16 cellular contexts compared by ENCODE assay signal in the genomic region with DNA sequence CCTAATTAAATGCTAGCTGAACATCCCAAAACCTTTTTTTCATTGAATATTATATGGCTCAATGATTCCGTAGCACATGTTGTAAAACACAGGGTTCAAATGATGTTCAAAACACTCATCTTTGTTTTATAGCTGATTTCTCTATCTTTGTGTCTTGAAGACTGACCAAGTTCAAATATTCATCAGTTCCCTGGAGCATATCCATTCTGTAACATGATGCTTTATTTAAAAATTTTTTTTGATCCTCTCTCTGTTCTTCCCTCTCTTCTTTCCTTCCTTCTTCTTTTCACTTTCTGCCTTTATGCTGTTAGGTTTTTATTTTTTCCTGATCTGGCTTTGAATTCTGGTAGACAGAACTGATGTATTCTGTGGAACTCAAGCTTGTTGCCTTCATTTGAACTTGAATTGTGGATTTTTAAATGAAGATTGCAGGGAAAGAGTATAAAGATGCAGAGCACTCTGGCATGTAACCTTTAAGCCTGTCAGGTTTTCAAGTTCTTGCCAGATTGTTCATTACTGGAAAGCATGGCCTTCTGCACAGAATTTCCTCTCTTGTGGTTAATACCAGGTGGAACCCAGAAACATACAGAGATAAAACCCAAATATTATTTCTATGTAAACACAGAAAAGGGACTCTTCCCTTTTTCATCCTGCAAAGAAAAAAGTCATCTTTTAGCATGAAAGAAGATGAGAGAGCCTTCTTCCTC. TPM values are rescaled to one million over a fixed set of nuclear protein-coding genes. Genes with fewer than 3 reads are reported as not detected.
DNase-seq lines count a peak whose midpoint lies in the region; ATAC-seq and TF ChIP-seq lines count a peak whose summit lies in the region.
"Had no signal": no experiment of that assay in that cellular context is flagged by ENCODE, and none has a peak within 500 bp of the region (broad histone marks: within the 10 kb centered on the region; RNA-seq: fewer than 3 reads in every experiment).

No MANE protein-coding gene starts in this region.

- H3K4me2 ChIP-seq in GM23248 (ENCODE audit: unreplicated experiment) = peak overlapping the region; percentile 10

- peaks cover 27% of the 10 kb centered on the region for H3F3A ChIP-seq in GM23248 (ENCODE audit: insufficient read depth)

- H3K9me3 ChIP-seq in CD4-positive, CD25-positive, alpha-beta regulatory T cell (ENCODE audit: control insufficient read depth in 2 of 2, low read length in 2 of 2) = no peaks in the 10 kb centered on the region
- H3K9me3 ChIP-seq in GM23248 (ENCODE audit: low read depth) = no peaks in the 10 kb centered on the region
- H3K9me3 ChIP-seq in muscle layer of duodenum (ENCODE audit: control insufficient read depth in 1 of 2, low read length in 2 of 2) = no peaks in the 10 kb centered on the region
- H3K9me3 ChIP-seq: psoas muscle, stomach had no signal

- no peaks in the 10 kb centered on the region for H4K20me1 ChIP-seq in GM23248 (ENCODE audit: insufficient read depth)

- no peaks in the 10 kb centered on the region for H3K79me2 ChIP-seq in GM23248 (ENCODE audit: insufficient read depth)

- peak in 1 of 3 donors; percentile 60 for DNase-seq in CD4-positive, CD25-positive, alpha-beta regulatory T cell
- DNase-seq in GM23248 (peak; percentile 34), NCI-H524 treated with DMSO at 0.1 percent for 48 hours (lab: John Stamatoyannopoulos, UW) (no peak), CD1c-positive myeloid dendritic cell (ENCODE audit: extremely low spot score) (no peak), middle frontal gyrus (ENCODE audit: extremely low spot score, low spot score) (no peak), omental fat pad (ENCODE audit: low spot score) (no peak)
- DNase-seq: KG1; mammary epithelial cell; NCI-H2029; psoas muscle; stimulated activated CD4-positive, alpha-beta T cell treated with anti-CD3 and anti-CD28 coated beads, Interleukin-2, amount 100 ng/mL, for 48 hours; stomach; SW 1271 had no signal

- peaks cover 46 to 70% (median 58%) of the 10 kb centered on the region in 4 donors for H3K4me1 Mint-ChIP-seq in CD4-positive, CD25-positive, alpha-beta regulatory T cell
- H3K4me1 Mint-ChIP-seq in activated naive CD8-positive, alpha-beta T cell (ENCODE audit: low read depth) = peaks cover 68% of the 10 kb centered on the region

- no peak for TF ChIP-seq CTCF in omental fat pad (IDR thresholded peaks at IDR 0.05)

- H3K36me3 ChIP-seq in CD4-positive, CD25-positive, alpha-beta regulatory T cell (ENCODE audit: control insufficient read depth, insufficient read depth, low read length) = peaks cover 6% of the 10 kb centered on the region
- peaks cover 13% of the 10 kb centered on the region for H3K36me3 ChIP-seq in GM23248 (ENCODE audit: low read depth)
- peaks cover 10 to 15% of the 10 kb centered on the region in 2 donors for H3K36me3 ChIP-seq in muscle layer of duodenum (ENCODE audit: control insufficient read depth in 1 of 2, insufficient read depth in 2 of 2, low read length in 2 of 2)

- no peaks in the 10 kb centered on the region for H3K27me3 Mint-ChIP-seq in CD4-positive, CD25-positive, alpha-beta regulatory T cell
- no peaks in the 10 kb centered on the region for H3K27me3 Mint-ChIP-seq in activated naive CD8-positive, alpha-beta T cell

- no peaks in the 10 kb centered on the region for H3K9me2 ChIP-seq in GM23248 (ENCODE audit: insufficient read depth)

- 66 to 95% methylated on average over 1 of the region's 1 CpG for WGBS in GM23248 (ENCODE audit: low coverage in 1 of 2, low lambda C conversion rate in 2 of 2, missing lambda C conversion rate in 2 of 2), 2 experiments

- no peak overlapping the region for H2AFZ ChIP-seq in GM23248

- peak in 1 of 2 donors; percentile 20 for ATAC-seq in CD4-positive, CD25-positive, alpha-beta regulatory T cell (ENCODE audit: low read depth in 2 of 2)
- ATAC-seq in omental fat pad (ENCODE audit: low FRiP score) = no peak
- ATAC-seq: psoas muscle had no signal

- peak overlapping the region; percentile 91 to 94 (median 92) for H3K27ac Mint-ChIP-seq in CD4-positive, CD25-positive, alpha-beta regulatory T cell
- H3K27ac Mint-ChIP-seq in activated naive CD8-positive, alpha-beta T cell = peak overlapping the region; percentile 97

- peak overlapping the region in 3 of 4 donors; percentile 36 to 85 (median 78) for H3K4me3 Mint-ChIP-seq in CD4-positive, CD25-positive, alpha-beta regulatory T cell
- H3K4me3 Mint-ChIP-seq in activated naive CD8-positive, alpha-beta T cell = peak overlapping the region; percentile 71

- H3K4me3 ChIP-seq in CD4-positive, CD25-positive, alpha-beta regulatory T cell (ENCODE audit: low read depth, low read length) = peak overlapping the region; percentile 33
- H3K4me3 ChIP-seq in GM23248 = no peak overlapping the region
- H3K4me3 ChIP-seq in muscle layer of duodenum (ENCODE audit: low read depth in 1 of 2, low read length in 2 of 2) = no peak overlapping the region
- H3K4me3 ChIP-seq: psoas muscle, stomach had no signal

- H3K27me3 ChIP-seq in CD4-positive, CD25-positive, alpha-beta regulatory T cell (ENCODE audit: control insufficient read depth, insufficient read depth, low read length) = no peaks in the 10 kb centered on the region
- H3K27me3 ChIP-seq in GM23248 (replicated peaks; ENCODE audit: insufficient read depth) = no peaks in the 10 kb centered on the region
- no peaks in the 10 kb centered on the region for H3K27me3 ChIP-seq in muscle layer of duodenum (ENCODE audit: low read depth, low read length)
- H3K27me3 ChIP-seq: stomach had no signal

- peaks cover 46% of the 10 kb centered on the region for H3K4me1 ChIP-seq in CD4-positive, CD25-positive, alpha-beta regulatory T cell (ENCODE audit: control insufficient read depth, insufficient read depth, low read length, poor library complexity, severe bottlenecking)
- H3K4me1 ChIP-seq in GM23248 (ENCODE audit: insufficient read depth) (peaks cover 18% of the 10 kb centered on the region), muscle layer of duodenum (ENCODE audit: control insufficient read depth in 1 of 2, insufficient read depth in 2 of 2, low read length in 2 of 2) (no peaks in the 10 kb centered on the region)
- H3K4me1 ChIP-seq: psoas muscle had no signal

- peaks cover 8% of the 10 kb centered on the region for H3K36me3 Mint-ChIP-seq in CD4-positive, CD25-positive, alpha-beta regulatory T cell
- peaks cover 3% of the 10 kb centered on the region for H3K36me3 Mint-ChIP-seq in activated naive CD8-positive, alpha-beta T cell

- peak overlapping the region; percentile 84 for H3K27ac ChIP-seq in CD4-positive, CD25-positive, alpha-beta regulatory T cell (ENCODE audit: insufficient read depth, low read length, poor library complexity, severe bottlenecking)
- no peak overlapping the region for H3K27ac ChIP-seq in GM23248
- H3K27ac ChIP-seq in muscle layer of duodenum (ENCODE audit: low read length) = peak overlapping the region; percentile 10
- H3K27ac ChIP-seq: psoas muscle had no signal

- H3K9ac ChIP-seq in GM23248 = no peak overlapping the region

- no peaks in the 10 kb centered on the region for H3K9me3 Mint-ChIP-seq in CD4-positive, CD25-positive, alpha-beta regulatory T cell
- no peaks in the 10 kb centered on the region for H3K9me3 Mint-ChIP-seq in activated naive CD8-positive, alpha-beta T cell (ENCODE audit: low read depth)

- in situ Hi-C loops in GM23248 (cut with MboI) = no loop called here

RNA-seq across cellular contexts. Expression of a gene that starts 39.5 kb away (rescaled TPM):
- not detected for total RNA-seq in CD4-positive, CD25-positive, alpha-beta regulatory T cell
- polyA plus RNA-seq in CD4-positive, CD25-positive, alpha-beta regulatory T cell = under 1 TPM in 1 of 4 donors, not detected in 3; 0.21 TPM
- total RNA-seq in GM23248 (2014; rRNA removed; shearing (Covaris generic)) = not detected in 2 replicates
- polyA plus RNA-seq in GM23248 (2016; fragmentation: Nextera tagmentation; extraction: Ambion mirVana) = 0.05 TPM in 1 of 2 replicates, not detected in the other
- total RNA-seq in omental fat pad = not detected
- total RNA-seq: epithelial cell of proximal tubule, mammary epithelial cell, psoas muscle, stomach had no signal
- polyA plus RNA-seq: mammary epithelial cell, psoas muscle, stomach had no signal

RNA-seq across cellular contexts. Expression of a gene that starts 45.3 kb away (rescaled TPM):
- total RNA-seq in CD4-positive, CD25-positive, alpha-beta regulatory T cell = 122 TPM
- 10 to 100 TPM in 2 of 4 donors, 1 to 10 TPM in 2; 8.1 to 11.7 (median 10.2) TPM for polyA plus RNA-seq in CD4-positive, CD25-positive, alpha-beta regulatory T cell
- 60.8 and 88.1 TPM in 2 replicates for total RNA-seq in GM23248 (2014; rRNA removed; shearing (Covaris generic))
- polyA plus RNA-seq in GM23248 (2016; fragmentation: Nextera tagmentation; extraction: Ambion mirVana) = 11.8 and 12.4 TPM in 2 replicates
- total RNA-seq in omental fat pad = 100 to 1,000 TPM; 102 to 144 (median 114) TPM
